In the genomic region with DNA sequence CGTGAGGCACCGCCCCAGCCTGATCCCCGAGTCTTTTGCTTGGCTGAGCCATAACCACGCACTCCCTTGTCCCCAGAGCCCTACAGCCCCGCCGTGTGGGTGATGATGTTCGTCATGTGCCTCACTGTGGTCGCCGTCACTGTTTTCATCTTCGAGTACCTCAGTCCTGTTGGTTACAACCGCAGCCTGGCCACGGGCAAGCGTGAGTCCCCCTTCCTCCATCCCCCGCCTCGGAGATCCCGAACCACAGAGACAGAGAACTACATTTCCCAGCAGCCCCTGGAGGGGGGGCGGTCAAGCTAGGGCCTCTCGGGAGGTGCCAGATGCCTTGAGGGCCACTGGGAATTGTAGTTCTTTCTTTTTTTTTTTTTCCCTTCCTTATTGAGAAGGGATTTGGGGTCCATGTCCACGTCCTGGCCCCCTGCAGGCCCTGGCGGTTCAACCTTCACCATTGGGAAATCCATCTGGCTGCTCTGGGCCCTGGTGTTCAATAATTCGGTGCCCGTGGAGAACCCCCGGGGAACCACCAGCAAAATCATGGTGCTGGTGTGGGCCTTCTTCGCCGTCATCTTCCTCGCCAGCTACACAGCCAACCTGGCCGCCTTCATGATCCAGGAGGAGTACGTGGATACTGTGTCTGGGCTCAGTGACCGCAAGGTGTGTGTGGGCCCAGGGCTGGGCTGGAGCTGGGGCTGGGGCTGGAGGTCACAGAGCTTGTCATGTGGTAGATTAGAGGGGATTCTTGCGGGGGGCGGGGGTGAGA, we compare ENCODE assay signal across 1 cellular context.
A peak's percentile ranks its signal among the peaks of the same experiment; 100 is the strongest.
TF ChIP-seq lines count a peak whose summit lies in the region.

No MANE protein-coding gene starts in this region.

TF ChIP-seq in HepG2, 621 proteins besides CTCF, POLR2A, EP300 and RAD21 (continued from another document and continues in another):
- TF ChIP-seq, protein P1, sequence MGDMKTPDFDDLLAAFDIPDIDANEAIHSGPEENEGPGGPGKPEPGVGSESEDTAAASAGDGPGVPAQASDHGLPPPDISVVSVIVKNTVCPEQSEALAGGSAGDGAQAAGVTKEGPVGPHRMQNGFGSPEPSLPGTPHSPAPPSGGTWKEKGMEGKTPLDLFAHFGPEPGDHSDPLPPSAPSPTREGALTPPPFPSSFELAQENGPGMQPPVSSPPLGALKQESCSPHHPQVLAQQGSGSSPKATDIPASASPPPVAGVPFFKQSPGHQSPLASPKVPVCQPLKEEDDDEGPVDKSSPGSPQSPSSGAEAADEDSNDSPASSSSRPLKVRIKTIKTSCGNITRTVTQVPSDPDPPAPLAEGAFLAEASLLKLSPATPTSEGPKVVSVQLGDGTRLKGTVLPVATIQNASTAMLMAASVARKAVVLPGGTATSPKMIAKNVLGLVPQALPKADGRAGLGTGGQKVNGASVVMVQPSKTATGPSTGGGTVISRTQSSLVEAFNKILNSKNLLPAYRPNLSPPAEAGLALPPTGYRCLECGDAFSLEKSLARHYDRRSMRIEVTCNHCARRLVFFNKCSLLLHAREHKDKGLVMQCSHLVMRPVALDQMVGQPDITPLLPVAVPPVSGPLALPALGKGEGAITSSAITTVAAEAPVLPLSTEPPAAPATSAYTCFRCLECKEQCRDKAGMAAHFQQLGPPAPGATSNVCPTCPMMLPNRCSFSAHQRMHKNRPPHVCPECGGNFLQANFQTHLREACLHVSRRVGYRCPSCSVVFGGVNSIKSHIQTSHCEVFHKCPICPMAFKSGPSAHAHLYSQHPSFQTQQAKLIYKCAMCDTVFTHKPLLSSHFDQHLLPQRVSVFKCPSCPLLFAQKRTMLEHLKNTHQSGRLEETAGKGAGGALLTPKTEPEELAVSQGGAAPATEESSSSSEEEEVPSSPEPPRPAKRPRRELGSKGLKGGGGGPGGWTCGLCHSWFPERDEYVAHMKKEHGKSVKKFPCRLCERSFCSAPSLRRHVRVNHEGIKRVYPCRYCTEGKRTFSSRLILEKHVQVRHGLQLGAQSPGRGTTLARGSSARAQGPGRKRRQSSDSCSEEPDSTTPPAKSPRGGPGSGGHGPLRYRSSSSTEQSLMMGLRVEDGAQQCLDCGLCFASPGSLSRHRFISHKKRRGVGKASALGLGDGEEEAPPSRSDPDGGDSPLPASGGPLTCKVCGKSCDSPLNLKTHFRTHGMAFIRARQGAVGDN (CRISPR knock-in tag; IDR thresholded peaks at IDR 0.05), result 0 out of 2 replicates have a peak, but pooled peaks have one; percentile 5
- TF ChIP-seq MED8 (CRISPR knock-in tag; IDR thresholded peaks at IDR 0.05; ENCODE audit: insufficient replicate concordance) (no peak), CREM (IDR thresholded peaks at IDR 0.05) (peak; percentile 91), CREM (CRISPR knock-in tag; IDR thresholded peaks at IDR 0.05) (no peak), ZNF251 (CRISPR knock-in tag; IDR thresholded peaks at IDR 0.05) (no peak), ZNF550 (CRISPR knock-in tag; IDR thresholded peaks at IDR 0.05; ENCODE audit: borderline replicate concordance) (no peak), THAP11 (CRISPR knock-in tag; IDR thresholded peaks at IDR 0.05) (peak; percentile 100), NR2F1 (CRISPR knock-in tag; IDR thresholded peaks at IDR 0.05) (no peak), ZNF615 (CRISPR knock-in tag; IDR thresholded peaks at IDR 0.05; ENCODE audit: borderline replicate concordance) (no peak), CBFB (CRISPR knock-in tag; IDR thresholded peaks at IDR 0.05) (no peak), ARNT (IDR thresholded peaks at IDR 0.05) (no peak), ZNF619 (CRISPR knock-in tag; IDR thresholded peaks at IDR 0.05) (no peak), FOXK1 (CRISPR knock-in tag; IDR thresholded peaks at IDR 0.05; ENCODE audit: borderline replicate concordance, low read depth) (0 out of 2 replicates have a peak, but pooled peaks have one; percentile 22), RNF219 (CRISPR knock-in tag; IDR thresholded peaks at IDR 0.05) (no peak), CBX2 (IDR thresholded peaks at IDR 0.05; ENCODE audit: low read depth, low read length) (no peak), CBX2 (CRISPR knock-in tag; IDR thresholded peaks at IDR 0.05; ENCODE audit: low read depth) (no peak), ZNF136 (CRISPR knock-in tag; IDR thresholded peaks at IDR 0.05; ENCODE audit: low read depth) (no peak), NFKB2 (CRISPR knock-in tag; IDR thresholded peaks at IDR 0.05; ENCODE audit: borderline replicate concordance) (peak; percentile 22; the same call in 1 of the 2 replicates), ZNF382 (CRISPR knock-in tag; IDR thresholded peaks at IDR 0.05; ENCODE audit: borderline replicate concordance) (no peak), ZNF333 (CRISPR knock-in tag; IDR thresholded peaks at IDR 0.05; ENCODE audit: borderline replicate concordance) (no peak), ZNF740 (CRISPR knock-in tag; IDR thresholded peaks at IDR 0.05) (peak; percentile 99), ATF7-NPFF (CRISPR knock-in tag; IDR thresholded peaks at IDR 0.05; ENCODE audit: low read depth) (no peak), GABPB1 (CRISPR knock-in tag; IDR thresholded peaks at IDR 0.05) (peak; percentile 71), TFE3 (CRISPR knock-in tag; IDR thresholded peaks at IDR 0.05) (no peak), ATRX (CRISPR knock-in tag; IDR thresholded peaks at IDR 0.05; ENCODE audit: borderline replicate concordance) (no peak), JUND (CRISPR knock-in tag; IDR thresholded peaks at IDR 0.05) (no peak), HNRNPK (IDR thresholded peaks at IDR 0.05; ENCODE audit: low read depth, low read length, poor library complexity, severe bottlenecking) (no peak), ZNF101 (CRISPR knock-in tag; IDR thresholded peaks at IDR 0.05; ENCODE audit: borderline replicate concordance, low read depth) (no peak), HOXD1 (CRISPR knock-in tag; IDR thresholded peaks at IDR 0.05) (no peak), ZNF143 (CRISPR knock-in tag; IDR thresholded peaks at IDR 0.05) (peak; percentile 96), RXRB (CRISPR knock-in tag; IDR thresholded peaks at IDR 0.05; ENCODE audit: borderline replicate concordance) (no peak), KMT2B (CRISPR knock-in tag; IDR thresholded peaks at IDR 0.05) (no peak), PITX1 (CRISPR knock-in tag; IDR thresholded peaks at IDR 0.05) (no peak), ZNF430 (CRISPR knock-in tag; IDR thresholded peaks at IDR 0.05) (no peak), FOXP1 (IDR thresholded peaks at IDR 0.05) (no peak), FOXP1 (CRISPR knock-in tag; IDR thresholded peaks at IDR 0.05) (no peak), TBP (CRISPR knock-in tag; IDR thresholded peaks at IDR 0.05) (no peak), ZNF703 (CRISPR knock-in tag; IDR thresholded peaks at IDR 0.05; ENCODE audit: borderline replicate concordance) (no peak), SUZ12 (IDR thresholded peaks at IDR 0.05; ENCODE audit: low read depth, low read length) (peak; percentile 87), MBD4 (IDR thresholded peaks at IDR 0.05; ENCODE audit: borderline replicate concordance, low read length) (no peak), ZBTB20 (CRISPR knock-in tag; IDR thresholded peaks at IDR 0.05; ENCODE audit: borderline replicate concordance, low read depth) (no peak), ZNF558 (CRISPR knock-in tag; IDR thresholded peaks at IDR 0.05; ENCODE audit: borderline replicate concordance) (no peak), SAP130 (CRISPR knock-in tag; IDR thresholded peaks at IDR 0.05; ENCODE audit: low read depth) (no peak), ZNF567 (CRISPR knock-in tag; IDR thresholded peaks at IDR 0.05; ENCODE audit: borderline replicate concordance) (no peak), POLR2AphosphoS5 (IDR thresholded peaks at IDR 0.05; ENCODE audit: low read depth, low read length) (no peak), ARNTL (CRISPR knock-in tag; IDR thresholded peaks at IDR 0.05) (no peak), NR2C2 (CRISPR knock-in tag; IDR thresholded peaks at IDR 0.05; ENCODE audit: borderline replicate concordance) (peak; percentile 77), MTF2 (CRISPR knock-in tag; IDR thresholded peaks at IDR 0.05; ENCODE audit: borderline replicate concordance) (no peak), KLF15 (CRISPR knock-in tag; IDR thresholded peaks at IDR 0.05; ENCODE audit: borderline replicate concordance) (no peak), ZBTB3 (CRISPR knock-in tag; IDR thresholded peaks at IDR 0.05; ENCODE audit: borderline replicate concordance, low read depth) (no peak), LCORL (IDR thresholded peaks at IDR 0.05) (no peak), LCORL (CRISPR knock-in tag; IDR thresholded peaks at IDR 0.05) (no peak), TBX2 (CRISPR knock-in tag; IDR thresholded peaks at IDR 0.05; ENCODE audit: borderline replicate concordance) (no peak), NFE2L2 (IDR thresholded peaks at IDR 0.05; ENCODE audit: low read length) (no peak), ZNF547 (CRISPR knock-in tag; IDR thresholded peaks at IDR 0.05) (no peak)
- TF ChIP-seq, protein P2, sequence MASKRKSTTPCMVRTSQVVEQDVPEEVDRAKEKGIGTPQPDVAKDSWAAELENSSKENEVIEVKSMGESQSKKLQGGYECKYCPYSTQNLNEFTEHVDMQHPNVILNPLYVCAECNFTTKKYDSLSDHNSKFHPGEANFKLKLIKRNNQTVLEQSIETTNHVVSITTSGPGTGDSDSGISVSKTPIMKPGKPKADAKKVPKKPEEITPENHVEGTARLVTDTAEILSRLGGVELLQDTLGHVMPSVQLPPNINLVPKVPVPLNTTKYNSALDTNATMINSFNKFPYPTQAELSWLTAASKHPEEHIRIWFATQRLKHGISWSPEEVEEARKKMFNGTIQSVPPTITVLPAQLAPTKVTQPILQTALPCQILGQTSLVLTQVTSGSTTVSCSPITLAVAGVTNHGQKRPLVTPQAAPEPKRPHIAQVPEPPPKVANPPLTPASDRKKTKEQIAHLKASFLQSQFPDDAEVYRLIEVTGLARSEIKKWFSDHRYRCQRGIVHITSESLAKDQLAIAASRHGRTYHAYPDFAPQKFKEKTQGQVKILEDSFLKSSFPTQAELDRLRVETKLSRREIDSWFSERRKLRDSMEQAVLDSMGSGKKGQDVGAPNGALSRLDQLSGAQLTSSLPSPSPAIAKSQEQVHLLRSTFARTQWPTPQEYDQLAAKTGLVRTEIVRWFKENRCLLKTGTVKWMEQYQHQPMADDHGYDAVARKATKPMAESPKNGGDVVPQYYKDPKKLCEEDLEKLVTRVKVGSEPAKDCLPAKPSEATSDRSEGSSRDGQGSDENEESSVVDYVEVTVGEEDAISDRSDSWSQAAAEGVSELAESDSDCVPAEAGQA (IDR thresholded peaks at IDR 0.05; ENCODE audit: low read depth), result no peak
- TF ChIP-seq, protein P2 (CRISPR knock-in tag; IDR thresholded peaks at IDR 0.05; ENCODE audit: borderline replicate concordance), result no peak
- TF ChIP-seq, protein P3, sequence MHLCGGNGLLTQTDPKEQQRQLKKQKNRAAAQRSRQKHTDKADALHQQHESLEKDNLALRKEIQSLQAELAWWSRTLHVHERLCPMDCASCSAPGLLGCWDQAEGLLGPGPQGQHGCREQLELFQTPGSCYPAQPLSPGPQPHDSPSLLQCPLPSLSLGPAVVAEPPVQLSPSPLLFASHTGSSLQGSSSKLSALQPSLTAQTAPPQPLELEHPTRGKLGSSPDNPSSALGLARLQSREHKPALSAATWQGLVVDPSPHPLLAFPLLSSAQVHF (CRISPR knock-in tag; IDR thresholded peaks at IDR 0.05), result no peak
- TF ChIP-seq, protein P4, sequence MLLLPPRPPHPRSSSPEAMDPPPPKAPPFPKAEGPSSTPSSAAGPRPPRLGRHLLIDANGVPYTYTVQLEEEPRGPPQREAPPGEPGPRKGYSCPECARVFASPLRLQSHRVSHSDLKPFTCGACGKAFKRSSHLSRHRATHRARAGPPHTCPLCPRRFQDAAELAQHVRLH (CRISPR knock-in tag; IDR thresholded peaks at IDR 0.05; ENCODE audit: borderline replicate concordance, low read depth), result peak; percentile 37; the same call in 1 of the 2 replicates
